In genomic region chr3:54870423-54870822, GRCh38 we compare ENCODE assay signal across 9 cellular contexts. TPM values are rescaled to one million over a fixed set of nuclear protein-coding genes. Genes with fewer than 3 reads are reported as not detected.
DNase-seq lines count a peak whose midpoint lies in the region; ATAC-seq, FAIRE-seq and TF ChIP-seq lines count a peak whose summit lies in the region.
"Had no signal": no experiment of that assay in that cellular context is flagged by ENCODE, and none has a peak within 500 bp of the region (broad histone marks: within the 10 kb centered on the region; RNA-seq: fewer than 3 reads in every experiment).

No MANE protein-coding gene starts in this region.

- no peaks in the 10 kb centered on the region for H3K36me3 Mint-ChIP-seq in CD4-positive, alpha-beta memory T cell

- POLR2A ChIA-PET in CD4-positive, alpha-beta memory T cell (lab: Charles Lee; ENCODE audit: partially characterized antibody), result no interaction called here

- DNase-seq in D721Med (ENCODE audit: insufficient read length, low spot score), result peak; percentile 38
- peak; percentile 74 for DNase-seq in MV-4-11 (lab: John Stamatoyannopoulos, UW)
- peak; percentile 96 for DNase-seq in astrocyte of the spinal cord (ENCODE audit: low read depth, low spot score)
- peak; percentile 86 for DNase-seq in kidney tubule cell (ENCODE audit: low spot score)
- DNase-seq in CD4-positive, alpha-beta memory T cell, result no peak
- no peak for DNase-seq in COLO668 (lab: John Stamatoyannopoulos, UW; ENCODE audit: unreplicated experiment)
- no peak for DNase-seq in NCI-H2107 treated with DMSO at 0.1 percent for 48 hours (lab: John Stamatoyannopoulos, UW; ENCODE audit: unreplicated experiment)

- H3K27ac Mint-ChIP-seq in CD4-positive, alpha-beta memory T cell, result no peak overlapping the region

- H3K4me3 Mint-ChIP-seq in CD4-positive, alpha-beta memory T cell, result no peak overlapping the region

- FAIRE-seq in D721Med (lab: Jason Lieb, UNC), result peak; percentile 84

- TF ChIP-seq CTCF in D721Med (IDR thresholded peaks at IDR 0.05; ENCODE audit: insufficient read depth, missing control alignments) (peak; percentile 43), astrocyte of the spinal cord (IDR thresholded peaks at IDR 0.05; ENCODE audit: low read depth, low read length) (peak; percentile 79)

- no peak overlapping the region for H3K4me3 ChIP-seq in astrocyte of the spinal cord (ENCODE audit: low read depth, low read length)
- H3K4me3 ChIP-seq in CD4-positive, alpha-beta memory T cell (ENCODE audit: low read length in 2 of 2), result no peak overlapping the region

- peaks cover 0 to 5% (median under 1%) of the 10 kb centered on the region in 8 donors for H3K9me3 Mint-ChIP-seq in CD4-positive, alpha-beta memory T cell

- H3K27me3 ChIP-seq in CD4-positive, alpha-beta memory T cell (ENCODE audit: insufficient read depth, low read length), result no peaks in the 10 kb centered on the region

- intact Hi-C loops in CD4-positive, alpha-beta memory T cell (cut with micrococcal nuclease), result no loop called here

- no peak for ATAC-seq in HG03469 (IDR thresholded peaks at IDR 0.05; ENCODE audit: unreplicated experiment)
- ATAC-seq: HCT116 had no signal

- no peaks in the 10 kb centered on the region for H3K9me3 ChIP-seq in CD4-positive, alpha-beta memory T cell (ENCODE audit: control insufficient read depth in 1 of 2, low read length in 2 of 2)

- H3K27me3 Mint-ChIP-seq in CD4-positive, alpha-beta memory T cell, result peaks cover 0 to 2% of the 10 kb centered on the region in 2 donors

- H3K36me3 ChIP-seq in CD4-positive, alpha-beta memory T cell (ENCODE audit: insufficient read depth, low read length), result no peaks in the 10 kb centered on the region

- no peaks in the 10 kb centered on the region for H3K4me1 Mint-ChIP-seq in CD4-positive, alpha-beta memory T cell

- no peaks in the 10 kb centered on the region for H3K4me1 ChIP-seq in CD4-positive, alpha-beta memory T cell (ENCODE audit: insufficient read depth, low read length)

- in situ Hi-C loops in astrocyte of the spinal cord (cut with HindIII; ENCODE audit: low sequenced_read_pairs), result no loop called here

- CTCF ChIA-PET in CD4-positive, alpha-beta memory T cell (lab: Charles Lee; ENCODE audit: partially characterized antibody), result no interaction called here

- no peak overlapping the region for H3K27ac ChIP-seq in CD4-positive, alpha-beta memory T cell (ENCODE audit: low read depth, low read length)

RNA-seq across cellular contexts. Expression of gene LRTM1, which starts 57.4 kb away (rescaled TPM):
- total RNA-seq in CD4-positive, alpha-beta memory T cell, result not detected
- polyA plus RNA-seq in CD4-positive, alpha-beta memory T cell, result not detected

Comparison
In these comparisons a context has a peak if more than half of its experiments do, and no peak if none do; other contexts are left out.
1. DNase-seq: peak in D721Med (single experiment), MV-4-11 (single experiment), astrocyte of the spinal cord (single experiment) and kidney tubule cell (single experiment); none in CD4-positive, alpha-beta memory T cell (0 of 5), COLO668 (single experiment) and NCI-H2107 treated with DMSO at 0.1 percent for 48 hours (single experiment).